1 cellular context compared by ENCODE assay signal in the genomic region with DNA sequence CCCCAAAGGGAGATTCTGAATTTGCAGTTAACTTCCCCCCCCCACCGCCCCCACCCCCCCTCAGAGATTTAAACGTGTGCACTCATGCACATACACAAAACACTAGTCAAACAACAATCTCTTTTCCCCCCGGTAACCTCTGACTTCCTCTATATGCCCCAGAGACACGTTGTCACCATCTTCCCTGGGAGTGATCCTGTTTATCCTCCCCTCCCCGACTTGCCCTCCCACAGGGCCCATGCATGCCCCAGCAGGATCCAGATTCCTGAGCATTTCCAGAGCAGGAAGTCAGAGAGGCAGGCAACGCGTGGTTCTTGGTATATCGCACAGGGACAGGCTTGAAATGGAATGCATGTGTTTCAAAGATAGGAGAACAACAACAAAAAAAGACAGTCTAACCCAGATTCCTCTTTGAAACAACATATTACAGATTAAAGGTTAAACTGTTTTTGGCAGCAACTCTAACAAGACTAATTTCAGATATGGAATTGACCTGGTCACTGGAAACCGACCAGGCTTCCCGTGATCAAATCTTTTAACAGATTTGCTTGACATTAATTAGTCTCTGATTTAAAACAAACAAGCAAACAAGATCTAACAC.
TF ChIP-seq lines count a peak whose summit lies in the region.

No MANE protein-coding gene starts in this region.

TF ChIP-seq in HepG2, 621 proteins besides CTCF, POLR2A, EP300 and RAD21 (continued from another document and continues in another):
- no peak for TF ChIP-seq HNRNPH1 (optimal IDR thresholded peaks at IDR 0.05; ENCODE audit: low read depth, low read length)
- TF ChIP-seq ZNF138 (CRISPR knock-in tag; IDR thresholded peaks at IDR 0.05; ENCODE audit: low read depth) = no peak
- no peak for TF ChIP-seq ZNF33B (CRISPR knock-in tag; IDR thresholded peaks at IDR 0.05)
- TF ChIP-seq, protein P1, sequence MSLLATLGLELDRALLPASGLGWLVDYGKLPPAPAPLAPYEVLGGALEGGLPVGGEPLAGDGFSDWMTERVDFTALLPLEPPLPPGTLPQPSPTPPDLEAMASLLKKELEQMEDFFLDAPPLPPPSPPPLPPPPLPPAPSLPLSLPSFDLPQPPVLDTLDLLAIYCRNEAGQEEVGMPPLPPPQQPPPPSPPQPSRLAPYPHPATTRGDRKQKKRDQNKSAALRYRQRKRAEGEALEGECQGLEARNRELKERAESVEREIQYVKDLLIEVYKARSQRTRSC (CRISPR knock-in tag; IDR thresholded peaks at IDR 0.05; ENCODE audit: low read depth) = 0 out of 2 replicates have a peak, but pooled peaks have one; percentile 54
- no peak for TF ChIP-seq ARNT (IDR thresholded peaks at IDR 0.05)
- TF ChIP-seq STAG1 (CRISPR knock-in tag; IDR thresholded peaks at IDR 0.05) = peak; percentile 13; the same call in 1 of the 2 replicates
- no peak for TF ChIP-seq ZNF720 (CRISPR knock-in tag; IDR thresholded peaks at IDR 0.05)
- no peak for TF ChIP-seq BCL6 (CRISPR knock-in tag; IDR thresholded peaks at IDR 0.05)
- TF ChIP-seq TEAD2 (CRISPR knock-in tag; IDR thresholded peaks at IDR 0.05) = no peak
- no peak for TF ChIP-seq HOXA7 (CRISPR knock-in tag; IDR thresholded peaks at IDR 0.05)
- no peak for TF ChIP-seq ZNF562 (CRISPR knock-in tag; IDR thresholded peaks at IDR 0.05; ENCODE audit: borderline replicate concordance)
- TF ChIP-seq FOXC1 (CRISPR knock-in tag; IDR thresholded peaks at IDR 0.05; ENCODE audit: borderline replicate concordance) = no peak
- no peak for TF ChIP-seq SOX13 (IDR thresholded peaks at IDR 0.05)
- no peak for TF ChIP-seq SOX13 (CRISPR knock-in tag; conservative IDR thresholded peaks at IDR 0.05 in 1 of 2, IDR thresholded peaks at IDR 0.05 in 1 of 2)
- TF ChIP-seq KDM5A (IDR thresholded peaks at IDR 0.05; ENCODE audit: borderline replicate concordance, low read length) = no peak
- TF ChIP-seq, protein P2, sequence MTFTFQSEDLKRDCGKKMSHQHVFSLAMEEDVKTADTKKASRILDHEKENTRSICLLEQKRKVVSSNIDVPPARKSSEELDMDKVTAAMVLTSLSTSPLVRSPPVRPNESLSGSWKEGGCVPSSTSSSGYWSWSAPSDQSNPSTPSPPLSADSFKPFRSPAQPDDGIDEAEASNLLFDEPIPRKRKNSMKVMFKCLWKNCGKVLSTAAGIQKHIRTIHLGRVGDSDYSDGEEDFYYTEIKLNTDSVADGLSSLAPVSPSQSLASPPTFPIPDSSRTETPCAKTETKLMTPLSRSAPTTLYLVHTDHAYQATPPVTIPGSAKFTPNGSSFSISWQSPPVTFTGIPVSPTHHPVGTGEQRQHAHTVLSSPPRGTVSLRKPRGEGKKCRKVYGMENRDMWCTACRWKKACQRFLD (CRISPR knock-in tag; IDR thresholded peaks at IDR 0.05; ENCODE audit: borderline replicate concordance) = no peak
- no peak for TF ChIP-seq ZBTB21 (CRISPR knock-in tag; IDR thresholded peaks at IDR 0.05)
- peak; percentile 40; the same call in 1 of the 2 replicates for TF ChIP-seq ZNF740 (CRISPR knock-in tag; IDR thresholded peaks at IDR 0.05)
- no peak for TF ChIP-seq REST (IDR thresholded peaks at IDR 0.05; ENCODE audit: borderline replicate concordance in 1 of 2, low read depth in 1 of 2, low read length in 2 of 2)
- TF ChIP-seq ZNF205 (CRISPR knock-in tag; IDR thresholded peaks at IDR 0.05) = no peak
- TF ChIP-seq, protein P3, sequence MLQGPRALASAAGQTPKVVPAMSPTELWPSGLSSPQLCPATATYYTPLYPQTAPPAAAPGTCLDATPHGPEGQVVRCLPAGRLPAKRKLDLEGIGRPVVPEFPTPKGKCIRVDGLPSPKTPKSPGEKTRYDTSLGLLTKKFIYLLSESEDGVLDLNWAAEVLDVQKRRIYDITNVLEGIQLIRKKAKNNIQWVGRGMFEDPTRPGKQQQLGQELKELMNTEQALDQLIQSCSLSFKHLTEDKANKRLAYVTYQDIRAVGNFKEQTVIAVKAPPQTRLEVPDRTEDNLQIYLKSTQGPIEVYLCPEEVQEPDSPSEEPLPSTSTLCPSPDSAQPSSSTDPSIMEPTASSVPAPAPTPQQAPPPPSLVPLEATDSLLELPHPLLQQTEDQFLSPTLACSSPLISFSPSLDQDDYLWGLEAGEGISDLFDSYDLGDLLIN (CRISPR knock-in tag; IDR thresholded peaks at IDR 0.05; ENCODE audit: borderline replicate concordance) = no peak
- TF ChIP-seq TBP (CRISPR knock-in tag; IDR thresholded peaks at IDR 0.05) = no peak
- no peak for TF ChIP-seq XBP1 (CRISPR knock-in tag; IDR thresholded peaks at IDR 0.05)
- no peak for TF ChIP-seq ZNF460 (CRISPR knock-in tag; IDR thresholded peaks at IDR 0.05; ENCODE audit: borderline replicate concordance)
- no peak for TF ChIP-seq ZNF570 (CRISPR knock-in tag; IDR thresholded peaks at IDR 0.05; ENCODE audit: borderline replicate concordance)
- TF ChIP-seq ZNF543 (CRISPR knock-in tag; IDR thresholded peaks at IDR 0.05) = no peak
- TF ChIP-seq, protein P4, sequence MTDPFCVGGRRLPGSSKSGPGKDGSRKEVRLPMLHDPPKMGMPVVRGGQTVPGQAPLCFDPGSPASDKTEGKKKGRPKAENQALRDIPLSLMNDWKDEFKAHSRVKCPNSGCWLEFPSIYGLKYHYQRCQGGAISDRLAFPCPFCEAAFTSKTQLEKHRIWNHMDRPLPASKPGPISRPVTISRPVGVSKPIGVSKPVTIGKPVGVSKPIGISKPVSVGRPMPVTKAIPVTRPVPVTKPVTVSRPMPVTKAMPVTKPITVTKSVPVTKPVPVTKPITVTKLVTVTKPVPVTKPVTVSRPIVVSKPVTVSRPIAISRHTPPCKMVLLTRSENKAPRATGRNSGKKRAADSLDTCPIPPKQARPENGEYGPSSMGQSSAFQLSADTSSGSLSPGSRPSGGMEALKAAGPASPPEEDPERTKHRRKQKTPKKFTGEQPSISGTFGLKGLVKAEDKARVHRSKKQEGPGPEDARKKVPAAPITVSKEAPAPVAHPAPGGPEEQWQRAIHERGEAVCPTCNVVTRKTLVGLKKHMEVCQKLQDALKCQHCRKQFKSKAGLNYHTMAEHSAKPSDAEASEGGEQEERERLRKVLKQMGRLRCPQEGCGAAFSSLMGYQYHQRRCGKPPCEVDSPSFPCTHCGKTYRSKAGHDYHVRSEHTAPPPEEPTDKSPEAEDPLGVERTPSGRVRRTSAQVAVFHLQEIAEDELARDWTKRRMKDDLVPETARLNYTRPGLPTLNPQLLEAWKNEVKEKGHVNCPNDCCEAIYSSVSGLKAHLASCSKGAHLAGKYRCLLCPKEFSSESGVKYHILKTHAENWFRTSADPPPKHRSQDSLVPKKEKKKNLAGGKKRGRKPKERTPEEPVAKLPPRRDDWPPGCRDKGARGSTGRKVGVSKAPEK (CRISPR knock-in tag; IDR thresholded peaks at IDR 0.05; ENCODE audit: borderline replicate concordance) = no peak
- TF ChIP-seq, protein P5, sequence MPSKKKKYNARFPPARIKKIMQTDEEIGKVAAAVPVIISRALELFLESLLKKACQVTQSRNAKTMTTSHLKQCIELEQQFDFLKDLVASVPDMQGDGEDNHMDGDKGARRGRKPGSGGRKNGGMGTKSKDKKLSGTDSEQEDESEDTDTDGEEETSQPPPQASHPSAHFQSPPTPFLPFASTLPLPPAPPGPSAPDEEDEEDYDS (CRISPR knock-in tag; IDR thresholded peaks at IDR 0.05) = peak; percentile 31; the same call in 1 of the 2 replicates
- TF ChIP-seq ZNF501 (CRISPR knock-in tag; IDR thresholded peaks at IDR 0.05) = no peak
- peak; percentile 46; the same call in 1 of the 2 replicates for TF ChIP-seq ZNF264 (CRISPR knock-in tag; IDR thresholded peaks at IDR 0.05)
- no peak for TF ChIP-seq JUN (CRISPR knock-in tag; IDR thresholded peaks at IDR 0.05)
- TF ChIP-seq ARID2 (CRISPR knock-in tag; IDR thresholded peaks at IDR 0.05; ENCODE audit: borderline replicate concordance) = no peak
- TF ChIP-seq KMT2A (CRISPR knock-in tag; IDR thresholded peaks at IDR 0.05) = no peak
- TF ChIP-seq ZSCAN31 (CRISPR knock-in tag; IDR thresholded peaks at IDR 0.05; ENCODE audit: low read depth) = no peak
- no peak; the same call in 1 of the 2 replicates for TF ChIP-seq HINFP (CRISPR knock-in tag; IDR thresholded peaks at IDR 0.05; ENCODE audit: low read depth)
- no peak for TF ChIP-seq SATB2 (CRISPR knock-in tag; IDR thresholded peaks at IDR 0.05)
- TF ChIP-seq ZNF674 (CRISPR knock-in tag; IDR thresholded peaks at IDR 0.05; ENCODE audit: low read depth) = no peak
- peak; percentile 31; the same call in 1 of the 2 replicates for TF ChIP-seq TFDP1 (CRISPR knock-in tag; IDR thresholded peaks at IDR 0.05; ENCODE audit: borderline replicate concordance)
- TF ChIP-seq, protein P6, sequence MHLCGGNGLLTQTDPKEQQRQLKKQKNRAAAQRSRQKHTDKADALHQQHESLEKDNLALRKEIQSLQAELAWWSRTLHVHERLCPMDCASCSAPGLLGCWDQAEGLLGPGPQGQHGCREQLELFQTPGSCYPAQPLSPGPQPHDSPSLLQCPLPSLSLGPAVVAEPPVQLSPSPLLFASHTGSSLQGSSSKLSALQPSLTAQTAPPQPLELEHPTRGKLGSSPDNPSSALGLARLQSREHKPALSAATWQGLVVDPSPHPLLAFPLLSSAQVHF (CRISPR knock-in tag; IDR thresholded peaks at IDR 0.05) = no peak
- TF ChIP-seq, protein P7, sequence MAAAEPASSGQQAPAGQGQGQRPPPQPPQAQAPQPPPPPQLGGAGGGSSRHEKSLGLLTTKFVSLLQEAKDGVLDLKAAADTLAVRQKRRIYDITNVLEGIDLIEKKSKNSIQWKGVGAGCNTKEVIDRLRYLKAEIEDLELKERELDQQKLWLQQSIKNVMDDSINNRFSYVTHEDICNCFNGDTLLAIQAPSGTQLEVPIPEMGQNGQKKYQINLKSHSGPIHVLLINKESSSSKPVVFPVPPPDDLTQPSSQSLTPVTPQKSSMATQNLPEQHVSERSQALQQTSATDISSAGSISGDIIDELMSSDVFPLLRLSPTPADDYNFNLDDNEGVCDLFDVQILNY (CRISPR knock-in tag; conservative IDR thresholded peaks at IDR 0.05) = no peak
- TF ChIP-seq BRCA1 (CRISPR knock-in tag; IDR thresholded peaks at IDR 0.05) = no peak
- TF ChIP-seq SALL2 (CRISPR knock-in tag; IDR thresholded peaks at IDR 0.05) = no peak
- peak; percentile 93 for TF ChIP-seq ZNF263 (CRISPR knock-in tag; IDR thresholded peaks at IDR 0.05)
- TF ChIP-seq FOXA1 (IDR thresholded peaks at IDR 0.05) = no peak
- no peak for TF ChIP-seq FOXA1 (CRISPR knock-in tag; IDR thresholded peaks at IDR 0.05)
- TF ChIP-seq MAFF (IDR thresholded peaks at IDR 0.05; ENCODE audit: low read depth, low read length) = no peak
- no peak for TF ChIP-seq SNAI1 (CRISPR knock-in tag; IDR thresholded peaks at IDR 0.05; ENCODE audit: borderline replicate concordance)
- TF ChIP-seq PRDM4 (CRISPR knock-in tag; IDR thresholded peaks at IDR 0.05; ENCODE audit: borderline replicate concordance) = no peak
